21 cellular contexts compared by ENCODE assay signal in genomic region chr11:73812234-73812633, GRCh38. TPM values are rescaled to one million over a fixed set of nuclear protein-coding genes. Genes with fewer than 3 reads are reported as not detected.
DNase-seq lines count a peak whose midpoint lies in the region; ATAC-seq, FAIRE-seq and TF ChIP-seq lines count a peak whose summit lies in the region.
"Had no signal": no experiment of that assay in that cellular context is flagged by ENCODE, and none has a peak within 500 bp of the region (broad histone marks: within the 10 kb centered on the region; RNA-seq: fewer than 3 reads in every experiment).

No MANE protein-coding gene starts in this region.

- H3K9me3 ChIP-seq in A549 (no peaks in the 10 kb centered on the region), IMR-90 (ENCODE audit: control insufficient read depth, insufficient read depth, low read length) (no peaks in the 10 kb centered on the region), SK-N-MC (ENCODE audit: low read depth, low read length) (no peaks in the 10 kb centered on the region), Karpas-422 (ENCODE audit: low read length) (no peaks in the 10 kb centered on the region)
- H3K9me3 ChIP-seq: Caco-2 had no signal

- peaks cover 15% of the 10 kb centered on the region for H3K79me2 ChIP-seq in Karpas-422 (ENCODE audit: low read length)

- DNase-seq in A549 (ENCODE audit: low read depth in 1 of 2, low spot score in 1 of 2) (no peak), IMR-90 (no peak), SK-N-MC (ENCODE audit: low read depth, low spot score) (no peak), Karpas-422 (no peak)
- DNase-seq in activated CD8-positive, alpha-beta memory T cell treated with anti-CD3 and anti-CD28 coated beads, Interleukin-2, amount 50 U/mL, for 4 hours = no peak
- DNase-seq: 8988T; AML-193; Caco-2; Calu3; CD4-positive, alpha-beta T cell; CD8-positive, alpha-beta T cell; DMS79 treated with DMSO at 0.1 percent for 48 hours; GF-D8 had no signal

- no peak overlapping the region for H3K4ac ChIP-seq in IMR-90 (ENCODE audit: low read depth, low read length)

- H4K20me1 ChIP-seq in IMR-90 (ENCODE audit: insufficient read depth, low read length) (no peaks in the 10 kb centered on the region), Karpas-422 (ENCODE audit: insufficient read depth, low read depth, low read length) (no peaks in the 10 kb centered on the region)
- H4K20me1 ChIP-seq: BLaER1 treated with 17β-estradiol and CSF1 and Interleukin-3, amounts not matched to agents 10 nM and 100 nM had no signal

- POLR2A ChIA-PET in A549 (lab: Yijun Ruan, JAX) (no interaction called here), IMR-90 (lab: Charles Lee; ENCODE audit: unreplicated experiment) (interaction anchor here (0.5 kb wide), 1 partner anchor 9 kb away, joined by 3 read pairs; no protein-coding TSS in a partner anchor)

- no peaks in the 10 kb centered on the region for H3K36me3 ChIP-seq in IMR-90 (ENCODE audit: control insufficient read depth, insufficient read depth, low read length)
- peaks cover 15% of the 10 kb centered on the region for H3K36me3 ChIP-seq in SK-N-MC (ENCODE audit: insufficient read depth, low read length)
- no peaks in the 10 kb centered on the region; the same call in 1 of the 2 replicates for H3K36me3 ChIP-seq in Karpas-422 (ENCODE audit: insufficient read depth, low read length)

- H3K4me3 ChIP-seq in A549 (no peak overlapping the region), IMR-90 (ENCODE audit: insufficient read depth, low read depth, low read length) (no peak overlapping the region), SK-N-MC (no peak overlapping the region), Karpas-422 (ENCODE audit: low read length) (no peak overlapping the region)
- H3K4me3 ChIP-seq: BLaER1 treated with 17β-estradiol and CSF1 and Interleukin-3, amounts not matched to agents 10 nM and 100 nM had no signal

- H2BK120ac ChIP-seq in IMR-90 (ENCODE audit: low read depth, low read length) = no peak overlapping the region

- H4K91ac ChIP-seq in IMR-90 (ENCODE audit: insufficient read depth, low read depth, low read length) = no peak overlapping the region

- no peak overlapping the region for H2BK15ac ChIP-seq in IMR-90 (ENCODE audit: low read depth, low read length)

- H3K9me1 ChIP-seq in IMR-90 (ENCODE audit: insufficient read depth, low read length) = peaks cover 6% of the 10 kb centered on the region; the same call in 1 of the 2 replicates

- no peak for FAIRE-seq in A549 (lab: Jason Lieb, UNC)
- FAIRE-seq: A204.1, D721Med, G401.6, GM12891, GM19239 had no signal

- H2AFZ ChIP-seq in IMR-90 (replicated peaks; ENCODE audit: low read length, poor library complexity) (no peak overlapping the region), Karpas-422 (ENCODE audit: low read length) (no peak overlapping the region)

- no TSS peak for BruUV-seq in IMR-90 (replicated peaks; lab: Mats Ljungman, UMichigan)

- H3K27ac ChIP-seq in A549 (no peak overlapping the region), IMR-90 (ENCODE audit: insufficient read depth, low read length) (no peak overlapping the region), SK-N-MC (peak overlapping the region; percentile 62; the same call in 1 of the 2 replicates), Karpas-422 (ENCODE audit: low read length) (no peak overlapping the region)
- H3K27ac ChIP-seq: BLaER1 treated with 17β-estradiol and CSF1 and Interleukin-3, amounts not matched to agents 10 nM and 100 nM; C4-2B had no signal

- TF ChIP-seq CTCF in A549 (IDR thresholded peaks at IDR 0.05) (no peak), IMR-90 (conservative IDR thresholded peaks at IDR 0.05; ENCODE audit: low read depth, low read length) (no peak)

- no peak overlapping the region for H3K14ac ChIP-seq in IMR-90 (replicated peaks; ENCODE audit: low read depth, low read length)

- intact Hi-C loops in IMR-90 (cut with micrococcal nuclease) = no loop called here

- no peak overlapping the region for H2BK20ac ChIP-seq in IMR-90 (ENCODE audit: low read depth, low read length)

- no peak overlapping the region for H3K18ac ChIP-seq in IMR-90 (ENCODE audit: low read depth, low read length)

- H3K9me2 ChIP-seq in Karpas-422 (replicated peaks; ENCODE audit: insufficient read depth, low read length) = no peaks in the 10 kb centered on the region

- peaks cover 6 to 12% of the 10 kb centered on the region in 2 experiments; a peak in 3 of 4 replicates for H3K79me1 ChIP-seq in IMR-90 (ENCODE audit: low read depth in 1 of 2, low read length in 2 of 2)

- no peak for ATAC-seq in A549
- ATAC-seq in IMR-90 (ENCODE audit: low read depth) = no peak
- no peak for ATAC-seq in HG03378 (IDR thresholded peaks at IDR 0.05; ENCODE audit: unreplicated experiment)
- ATAC-seq: CD8-positive, alpha-beta T cell had no signal

- H3K4me1 ChIP-seq in A549 (no peaks in the 10 kb centered on the region), IMR-90 (ENCODE audit: control insufficient read depth, insufficient read depth, low read length) (peaks cover 3% of the 10 kb centered on the region; the same call in 1 of the 2 replicates), Karpas-422 (ENCODE audit: low read length) (no peaks in the 10 kb centered on the region)
- H3K4me1 ChIP-seq: BLaER1 treated with 17β-estradiol and CSF1 and Interleukin-3, amounts not matched to agents 10 nM and 100 nM; Caco-2 had no signal

- no peak overlapping the region for H3K4me2 ChIP-seq in A549
- H3K4me2 ChIP-seq in IMR-90 (ENCODE audit: low read depth, low read length) = no peak overlapping the region
- H3K4me2 ChIP-seq in Karpas-422 (ENCODE audit: low read depth, low read length, poor library complexity, severe bottlenecking) = no peak overlapping the region
- H3K4me2 ChIP-seq: BLaER1 treated with 17β-estradiol and CSF1 and Interleukin-3, amounts not matched to agents 10 nM and 100 nM had no signal

- no peak overlapping the region for H3K23ac ChIP-seq in IMR-90 (ENCODE audit: low read depth, low read length)

- 79% methylated on average over 3 of the region's 3 CpGs for WGBS in A549 (ENCODE audit: missing lambda C conversion rate)
- WGBS in IMR-90 (ENCODE audit: extremely low coverage in 2 of 2, insufficient read length in 1 of 2), 2 experiments = 100% methylated on average over 1 of the region's 3 CpGs; no CpG with 5 or more reads in 1 of the 2 experiments

- no peak overlapping the region for H2AK9ac ChIP-seq in IMR-90 (replicated peaks; ENCODE audit: low read depth, low read length, poor library complexity)

- H2BK5ac ChIP-seq in IMR-90 (ENCODE audit: low read depth, low read length, poor library complexity, severe bottlenecking) = no peak overlapping the region

- no peak overlapping the region for H3K9ac ChIP-seq in IMR-90 (ENCODE audit: low read depth, low read length)
- no peak overlapping the region for H3K9ac ChIP-seq in SK-N-MC (ENCODE audit: insufficient read length)
- no peak overlapping the region for H3K9ac ChIP-seq in Karpas-422 (ENCODE audit: low read length)
- H3K9ac ChIP-seq: BLaER1 treated with 17β-estradiol and CSF1 and Interleukin-3, amounts not matched to agents 10 nM and 100 nM had no signal

- CTCF ChIA-PET in A549 (lab: Yijun Ruan, JAX) (no interaction called here), IMR-90 (lab: Yijun Ruan, JAX) (no interaction called here)

- H3K27me3 ChIP-seq in IMR-90 (ENCODE audit: control insufficient read depth, insufficient read depth, low read length) (no peaks in the 10 kb centered on the region), Karpas-422 (ENCODE audit: low read length) (no peaks in the 10 kb centered on the region)
- H3K27me3 ChIP-seq: BLaER1 treated with 17β-estradiol and CSF1 and Interleukin-3, amounts not matched to agents 10 nM and 100 nM had no signal

- no peak overlapping the region for H3K56ac ChIP-seq in IMR-90 (ENCODE audit: extremely low read depth, insufficient read depth, low read length)

- no peak overlapping the region for H4K8ac ChIP-seq in IMR-90 (ENCODE audit: low read depth in 2 of 2, low read length in 2 of 2)

- no peak overlapping the region for H2AK5ac ChIP-seq in IMR-90 (ENCODE audit: low read depth, low read length)

- in situ Hi-C loops in IMR-90 (cut with MboI; ENCODE audit: low sequenced_read_pairs) = no loop called here

- no peak for TF ChIP-seq POLR2A in A549 (IDR thresholded peaks at IDR 0.05; ENCODE audit: low read length)
- no peak for TF ChIP-seq POLR2A in IMR-90 (IDR thresholded peaks at IDR 0.05; ENCODE audit: low read depth, low read length)

- H4K5ac ChIP-seq in IMR-90 (ENCODE audit: low read depth, low read length) = no peak overlapping the region

- no peak for TF ChIP-seq EP300 in A549 (IDR thresholded peaks at IDR 0.05)

- dilution Hi-C loops in IMR-90 (cut with HindIII; ENCODE audit: low sequenced_read_pairs, unreplicated experiment) = no loop called here

- TF ChIP-seq RAD21 in A549 (conservative IDR thresholded peaks at IDR 0.05 in 1 of 2, IDR thresholded peaks at IDR 0.05 in 1 of 2) (no peak), IMR-90 (IDR thresholded peaks at IDR 0.05; ENCODE audit: low read length) (no peak)

TF ChIP-seq in A549, 52 proteins besides CTCF, POLR2A, EP300 and RAD21:
- TF ChIP-seq MAFK (IDR thresholded peaks at IDR 0.05; ENCODE audit: partially characterized antibody) (peak; percentile 49), TFCP2L1 (CRISPR knock-in tag; IDR thresholded peaks at IDR 0.05) (no peak)

TF ChIP-seq in IMR-90, 13 proteins besides CTCF, POLR2A, EP300 and RAD21 (continues in another document):
- peak; percentile 41; the same call in 1 of the 2 replicates for TF ChIP-seq MAFK (IDR thresholded peaks at IDR 0.05; ENCODE audit: low read depth, low read length)

RNA-seq across cellular contexts. Expression of gene MRPL48, which starts 24.6 kb away (rescaled TPM):
- polyA plus RNA-seq in A549 (2011; rRNA removed) (103 and 104 TPM in 2 replicates), A549 (2017; fragmentation: RNase III; extraction: RNeasy Plus Mini Kit Qiagen cat#74134 plus additional on column Dnase treatment) (55.5 to 60.0 TPM (median 57.2 TPM) in 3 replicates), IMR-90 (2012; rRNA removed) (29.4 and 30.6 TPM in 2 replicates)
- 37.4 and 43.6 TPM in 2 replicates for polyA plus RNA-seq in A549 (2012; cell fraction: cytosol; rRNA removed)
- 12.2 and 12.7 TPM in 2 replicates for polyA plus RNA-seq in A549 (2012; cell fraction: nucleus; rRNA removed)
- polyA minus RNA-seq in A549 (2011; rRNA and poly(A)+ RNA removed) = 13.4 and 17.9 TPM in 2 replicates
- total RNA-seq in IMR-90 (2012; rRNA removed) = 24.0 and 30.3 TPM in 2 replicates
- 7.8 and 19.4 TPM in 2 replicates for polyA plus RNA-seq in IMR-90 (2012; cell fraction: cytosol; rRNA removed)
- polyA plus RNA-seq in IMR-90 (2012; cell fraction: nucleus; rRNA removed; ENCODE audit: low replicate concordance) = 2.7 and 12.3 TPM in 2 replicates
- total RNA-seq in Karpas-422 (2014; rRNA removed; shearing (Covaris generic); ENCODE audit: low replicate concordance) = 41.6 and 69.3 TPM in 2 replicates

RNA-seq across cellular contexts. Expression of gene RAB6A, which starts 51.4 kb away (rescaled TPM):
- polyA plus RNA-seq in A549 (2011; rRNA removed) (95.3 and 141 TPM in 2 replicates), A549 (2017; fragmentation: RNase III; extraction: RNeasy Plus Mini Kit Qiagen cat#74134 plus additional on column Dnase treatment) (75.0 to 86.1 TPM (median 75.7 TPM) in 3 replicates), IMR-90 (2012; rRNA removed) (57.9 and 65.5 TPM in 2 replicates)
- polyA plus RNA-seq in A549 (2012; cell fraction: cytosol; rRNA removed) = 25.5 and 42.7 TPM in 2 replicates
- polyA plus RNA-seq in A549 (2012; cell fraction: nucleus; rRNA removed) = 34.3 and 42.9 TPM in 2 replicates
- polyA minus RNA-seq in A549 (2011; rRNA and poly(A)+ RNA removed) = 62.6 and 69.4 TPM in 2 replicates
- total RNA-seq in IMR-90 (2012; rRNA removed) = 81.0 and 120 TPM in 2 replicates
- polyA plus RNA-seq in IMR-90 (2012; cell fraction: cytosol; rRNA removed) = 71.4 and 74.7 TPM in 2 replicates
- polyA plus RNA-seq in IMR-90 (2012; cell fraction: nucleus; rRNA removed; ENCODE audit: low replicate concordance) = 35.9 and 46.7 TPM in 2 replicates
- 50.9 and 76.3 TPM in 2 replicates for total RNA-seq in Karpas-422 (2014; rRNA removed; shearing (Covaris generic); ENCODE audit: low replicate concordance)
